In genomic region chr17:63519972-63520882, GRCh38 we compare ENCODE assay signal across 1 cellular context.
TF ChIP-seq lines count a peak whose summit lies in the region.

No MANE protein-coding gene starts in this region.

TF ChIP-seq in HepG2, 621 proteins besides CTCF, POLR2A, EP300 and RAD21 (continued from another document and continues in another):
- peak; percentile 89; the same call in 1 of the 2 replicates for TF ChIP-seq ZNF710 (CRISPR knock-in tag; IDR thresholded peaks at IDR 0.05; ENCODE audit: borderline replicate concordance)
- 0 out of 2 replicates have a peak, but pooled peaks have one; percentile 72 for TF ChIP-seq ZNF619 (CRISPR knock-in tag; IDR thresholded peaks at IDR 0.05)
- peak; percentile 90 for TF ChIP-seq SOX5 (CRISPR knock-in tag; IDR thresholded peaks at IDR 0.05; ENCODE audit: borderline replicate concordance)
- no peak for TF ChIP-seq MYNN (CRISPR knock-in tag; IDR thresholded peaks at IDR 0.05; ENCODE audit: low read depth)
- no peak for TF ChIP-seq SCMH1 (CRISPR knock-in tag; IDR thresholded peaks at IDR 0.05; ENCODE audit: borderline replicate concordance)
- TF ChIP-seq, protein P1, sequence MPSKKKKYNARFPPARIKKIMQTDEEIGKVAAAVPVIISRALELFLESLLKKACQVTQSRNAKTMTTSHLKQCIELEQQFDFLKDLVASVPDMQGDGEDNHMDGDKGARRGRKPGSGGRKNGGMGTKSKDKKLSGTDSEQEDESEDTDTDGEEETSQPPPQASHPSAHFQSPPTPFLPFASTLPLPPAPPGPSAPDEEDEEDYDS (CRISPR knock-in tag; IDR thresholded peaks at IDR 0.05), result peak; percentile 74; the same call in 1 of the 2 replicates
- TF ChIP-seq ZNF781 (CRISPR knock-in tag; IDR thresholded peaks at IDR 0.05; ENCODE audit: borderline replicate concordance, not compliant biosample characterization), result peak; percentile 74
- peak; percentile 80; the same call in 1 of the 2 replicates for TF ChIP-seq ZNF747 (CRISPR knock-in tag; IDR thresholded peaks at IDR 0.05; ENCODE audit: borderline replicate concordance)
- TF ChIP-seq, protein P2, sequence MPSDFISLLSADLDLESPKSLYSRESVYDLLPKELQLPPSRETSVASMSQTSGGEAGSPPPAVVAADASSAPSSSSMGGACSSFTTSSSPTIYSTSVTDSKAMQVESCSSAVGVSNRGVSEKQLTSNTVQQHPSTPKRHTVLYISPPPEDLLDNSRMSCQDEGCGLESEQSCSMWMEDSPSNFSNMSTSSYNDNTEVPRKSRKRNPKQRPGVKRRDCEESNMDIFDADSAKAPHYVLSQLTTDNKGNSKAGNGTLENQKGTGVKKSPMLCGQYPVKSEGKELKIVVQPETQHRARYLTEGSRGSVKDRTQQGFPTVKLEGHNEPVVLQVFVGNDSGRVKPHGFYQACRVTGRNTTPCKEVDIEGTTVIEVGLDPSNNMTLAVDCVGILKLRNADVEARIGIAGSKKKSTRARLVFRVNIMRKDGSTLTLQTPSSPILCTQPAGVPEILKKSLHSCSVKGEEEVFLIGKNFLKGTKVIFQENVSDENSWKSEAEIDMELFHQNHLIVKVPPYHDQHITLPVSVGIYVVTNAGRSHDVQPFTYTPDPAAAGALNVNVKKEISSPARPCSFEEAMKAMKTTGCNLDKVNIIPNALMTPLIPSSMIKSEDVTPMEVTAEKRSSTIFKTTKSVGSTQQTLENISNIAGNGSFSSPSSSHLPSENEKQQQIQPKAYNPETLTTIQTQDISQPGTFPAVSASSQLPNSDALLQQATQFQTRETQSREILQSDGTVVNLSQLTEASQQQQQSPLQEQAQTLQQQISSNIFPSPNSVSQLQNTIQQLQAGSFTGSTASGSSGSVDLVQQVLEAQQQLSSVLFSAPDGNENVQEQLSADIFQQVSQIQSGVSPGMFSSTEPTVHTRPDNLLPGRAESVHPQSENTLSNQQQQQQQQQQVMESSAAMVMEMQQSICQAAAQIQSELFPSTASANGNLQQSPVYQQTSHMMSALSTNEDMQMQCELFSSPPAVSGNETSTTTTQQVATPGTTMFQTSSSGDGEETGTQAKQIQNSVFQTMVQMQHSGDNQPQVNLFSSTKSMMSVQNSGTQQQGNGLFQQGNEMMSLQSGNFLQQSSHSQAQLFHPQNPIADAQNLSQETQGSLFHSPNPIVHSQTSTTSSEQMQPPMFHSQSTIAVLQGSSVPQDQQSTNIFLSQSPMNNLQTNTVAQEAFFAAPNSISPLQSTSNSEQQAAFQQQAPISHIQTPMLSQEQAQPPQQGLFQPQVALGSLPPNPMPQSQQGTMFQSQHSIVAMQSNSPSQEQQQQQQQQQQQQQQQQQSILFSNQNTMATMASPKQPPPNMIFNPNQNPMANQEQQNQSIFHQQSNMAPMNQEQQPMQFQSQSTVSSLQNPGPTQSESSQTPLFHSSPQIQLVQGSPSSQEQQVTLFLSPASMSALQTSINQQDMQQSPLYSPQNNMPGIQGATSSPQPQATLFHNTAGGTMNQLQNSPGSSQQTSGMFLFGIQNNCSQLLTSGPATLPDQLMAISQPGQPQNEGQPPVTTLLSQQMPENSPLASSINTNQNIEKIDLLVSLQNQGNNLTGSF (CRISPR knock-in tag; IDR thresholded peaks at IDR 0.05), result no peak
- peak; percentile 80; the same call in 1 of the 2 replicates for TF ChIP-seq ZFX (CRISPR knock-in tag; IDR thresholded peaks at IDR 0.05; ENCODE audit: low read depth)
- no peak for TF ChIP-seq HNRNPK (IDR thresholded peaks at IDR 0.05; ENCODE audit: low read depth, low read length, poor library complexity, severe bottlenecking)
- peak; percentile 37; the same call in 1 of the 2 replicates for TF ChIP-seq ZNF777 (CRISPR knock-in tag; IDR thresholded peaks at IDR 0.05)
- TF ChIP-seq CEBPG (CRISPR knock-in tag; IDR thresholded peaks at IDR 0.05), result peak; percentile 42; the same call in 1 of the 2 replicates
- no peak for TF ChIP-seq MEIS1 (CRISPR knock-in tag; IDR thresholded peaks at IDR 0.05; ENCODE audit: borderline replicate concordance)
- TF ChIP-seq KDM6A (CRISPR knock-in tag; IDR thresholded peaks at IDR 0.05; ENCODE audit: low read depth), result peak; percentile 94
- peak; percentile 65; the same call in 1 of the 2 replicates for TF ChIP-seq ZNF335 (CRISPR knock-in tag; IDR thresholded peaks at IDR 0.05)
- TF ChIP-seq NFIC (IDR thresholded peaks at IDR 0.05; ENCODE audit: low read length), result peak; percentile 98
- 0 out of 2 replicates have a peak, but pooled peaks have one; percentile 58 for TF ChIP-seq CHD2 (IDR thresholded peaks at IDR 0.05; ENCODE audit: low read depth, low read length)
- TF ChIP-seq ZNF790 (CRISPR knock-in tag; IDR thresholded peaks at IDR 0.05; ENCODE audit: borderline replicate concordance), result no peak
- TF ChIP-seq ZEB1 (IDR thresholded peaks at IDR 0.05; ENCODE audit: insufficient replicate concordance, low read depth), result peak; percentile 85
- no peak for TF ChIP-seq ARNT (IDR thresholded peaks at IDR 0.05)
- TF ChIP-seq PAWR (CRISPR knock-in tag; IDR thresholded peaks at IDR 0.05; ENCODE audit: borderline replicate concordance), result no peak
- TF ChIP-seq HOXA5 (CRISPR knock-in tag; IDR thresholded peaks at IDR 0.05), result peak; percentile 87
- no peak for TF ChIP-seq ZNF10 (CRISPR knock-in tag; IDR thresholded peaks at IDR 0.05; ENCODE audit: borderline replicate concordance, low read depth)
- no peak for TF ChIP-seq MAF1 (CRISPR knock-in tag; IDR thresholded peaks at IDR 0.05; ENCODE audit: borderline replicate concordance)
- no peak for TF ChIP-seq E2F2 (CRISPR knock-in tag; IDR thresholded peaks at IDR 0.05; ENCODE audit: borderline replicate concordance)
- no peak for TF ChIP-seq ZFP1 (CRISPR knock-in tag; IDR thresholded peaks at IDR 0.05)
- no peak for TF ChIP-seq THYN1 (CRISPR knock-in tag; IDR thresholded peaks at IDR 0.05; ENCODE audit: borderline replicate concordance, low read depth)
- TF ChIP-seq ZNF629 (CRISPR knock-in tag; conservative IDR thresholded peaks at IDR 0.05), result peak; percentile 42; the same call in 1 of the 2 replicates
- peak; percentile 94; the same call in 1 of the 2 replicates for TF ChIP-seq SMAD3 (CRISPR knock-in tag; IDR thresholded peaks at IDR 0.05)
- peak; percentile 87 for TF ChIP-seq MTA1 (CRISPR knock-in tag; IDR thresholded peaks at IDR 0.05; ENCODE audit: borderline replicate concordance)
- TF ChIP-seq PPARG (CRISPR knock-in tag; conservative IDR thresholded peaks at IDR 0.05), result peak; percentile 51
- TF ChIP-seq ZBED4 (CRISPR knock-in tag; IDR thresholded peaks at IDR 0.05; ENCODE audit: borderline replicate concordance), result peak; percentile 82; the same call in 1 of the 2 replicates
- TF ChIP-seq, protein P3, sequence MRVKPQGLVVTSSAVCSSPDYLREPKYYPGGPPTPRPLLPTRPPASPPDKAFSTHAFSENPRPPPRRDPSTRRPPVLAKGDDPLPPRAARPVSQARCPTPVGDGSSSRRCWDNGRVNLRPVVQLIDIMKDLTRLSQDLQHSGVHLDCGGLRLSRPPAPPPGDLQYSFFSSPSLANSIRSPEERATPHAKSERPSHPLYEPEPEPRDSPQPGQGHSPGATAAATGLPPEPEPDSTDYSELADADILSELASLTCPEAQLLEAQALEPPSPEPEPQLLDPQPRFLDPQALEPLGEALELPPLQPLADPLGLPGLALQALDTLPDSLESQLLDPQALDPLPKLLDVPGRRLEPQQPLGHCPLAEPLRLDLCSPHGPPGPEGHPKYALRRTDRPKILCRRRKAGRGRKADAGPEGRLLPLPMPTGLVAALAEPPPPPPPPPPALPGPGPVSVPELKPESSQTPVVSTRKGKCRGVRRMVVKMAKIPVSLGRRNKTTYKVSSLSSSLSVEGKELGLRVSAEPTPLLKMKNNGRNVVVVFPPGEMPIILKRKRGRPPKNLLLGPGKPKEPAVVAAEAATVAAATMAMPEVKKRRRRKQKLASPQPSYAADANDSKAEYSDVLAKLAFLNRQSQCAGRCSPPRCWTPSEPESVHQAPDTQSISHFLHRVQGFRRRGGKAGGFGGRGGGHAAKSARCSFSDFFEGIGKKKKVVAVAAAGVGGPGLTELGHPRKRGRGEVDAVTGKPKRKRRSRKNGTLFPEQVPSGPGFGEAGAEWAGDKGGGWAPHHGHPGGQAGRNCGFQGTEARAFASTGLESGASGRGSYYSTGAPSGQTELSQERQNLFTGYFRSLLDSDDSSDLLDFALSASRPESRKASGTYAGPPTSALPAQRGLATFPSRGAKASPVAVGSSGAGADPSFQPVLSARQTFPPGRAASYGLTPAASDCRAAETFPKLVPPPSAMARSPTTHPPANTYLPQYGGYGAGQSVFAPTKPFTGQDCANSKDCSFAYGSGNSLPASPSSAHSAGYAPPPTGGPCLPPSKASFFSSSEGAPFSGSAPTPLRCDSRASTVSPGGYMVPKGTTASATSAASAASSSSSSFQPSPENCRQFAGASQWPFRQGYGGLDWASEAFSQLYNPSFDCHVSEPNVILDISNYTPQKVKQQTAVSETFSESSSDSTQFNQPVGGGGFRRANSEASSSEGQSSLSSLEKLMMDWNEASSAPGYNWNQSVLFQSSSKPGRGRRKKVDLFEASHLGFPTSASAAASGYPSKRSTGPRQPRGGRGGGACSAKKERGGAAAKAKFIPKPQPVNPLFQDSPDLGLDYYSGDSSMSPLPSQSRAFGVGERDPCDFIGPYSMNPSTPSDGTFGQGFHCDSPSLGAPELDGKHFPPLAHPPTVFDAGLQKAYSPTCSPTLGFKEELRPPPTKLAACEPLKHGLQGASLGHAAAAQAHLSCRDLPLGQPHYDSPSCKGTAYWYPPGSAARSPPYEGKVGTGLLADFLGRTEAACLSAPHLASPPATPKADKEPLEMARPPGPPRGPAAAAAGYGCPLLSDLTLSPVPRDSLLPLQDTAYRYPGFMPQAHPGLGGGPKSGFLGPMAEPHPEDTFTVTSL (CRISPR knock-in tag; IDR thresholded peaks at IDR 0.05; ENCODE audit: borderline replicate concordance), result peak; percentile 90
- TF ChIP-seq ZNF337 (CRISPR knock-in tag; IDR thresholded peaks at IDR 0.05; ENCODE audit: borderline replicate concordance, low read depth), result no peak
- TF ChIP-seq MIER3 (CRISPR knock-in tag; IDR thresholded peaks at IDR 0.05; ENCODE audit: borderline replicate concordance), result peak; percentile 96; the same call in 1 of the 2 replicates
- TF ChIP-seq, protein P4, sequence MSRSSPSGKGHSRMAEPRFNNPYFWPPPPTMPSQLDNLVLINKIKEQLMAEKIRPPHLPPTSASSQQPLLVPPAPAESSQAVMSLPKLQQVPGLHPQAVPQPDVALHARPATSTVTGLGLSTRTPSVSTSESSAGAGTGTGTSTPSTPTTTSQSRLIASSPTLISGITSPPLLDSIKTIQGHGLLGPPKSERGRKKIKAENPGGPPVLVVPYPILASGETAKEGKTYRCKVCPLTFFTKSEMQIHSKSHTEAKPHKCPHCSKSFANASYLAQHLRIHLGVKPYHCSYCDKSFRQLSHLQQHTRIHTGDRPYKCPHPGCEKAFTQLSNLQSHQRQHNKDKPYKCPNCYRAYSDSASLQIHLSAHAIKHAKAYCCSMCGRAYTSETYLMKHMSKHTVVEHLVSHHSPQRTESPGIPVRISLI (CRISPR knock-in tag; IDR thresholded peaks at IDR 0.05; ENCODE audit: borderline replicate concordance), result no peak; the same call in 1 of the 2 replicates
- TF ChIP-seq KMT2B (CRISPR knock-in tag; IDR thresholded peaks at IDR 0.05), result peak; percentile 48; the same call in 1 of the 2 replicates
- no peak for TF ChIP-seq DMAP1 (CRISPR knock-in tag; IDR thresholded peaks at IDR 0.05)
- TF ChIP-seq, protein P5, sequence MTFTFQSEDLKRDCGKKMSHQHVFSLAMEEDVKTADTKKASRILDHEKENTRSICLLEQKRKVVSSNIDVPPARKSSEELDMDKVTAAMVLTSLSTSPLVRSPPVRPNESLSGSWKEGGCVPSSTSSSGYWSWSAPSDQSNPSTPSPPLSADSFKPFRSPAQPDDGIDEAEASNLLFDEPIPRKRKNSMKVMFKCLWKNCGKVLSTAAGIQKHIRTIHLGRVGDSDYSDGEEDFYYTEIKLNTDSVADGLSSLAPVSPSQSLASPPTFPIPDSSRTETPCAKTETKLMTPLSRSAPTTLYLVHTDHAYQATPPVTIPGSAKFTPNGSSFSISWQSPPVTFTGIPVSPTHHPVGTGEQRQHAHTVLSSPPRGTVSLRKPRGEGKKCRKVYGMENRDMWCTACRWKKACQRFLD (CRISPR knock-in tag; IDR thresholded peaks at IDR 0.05; ENCODE audit: borderline replicate concordance), result no peak
